Comparison of ENCODE assay signal across 2 cellular contexts in the genomic region with DNA sequence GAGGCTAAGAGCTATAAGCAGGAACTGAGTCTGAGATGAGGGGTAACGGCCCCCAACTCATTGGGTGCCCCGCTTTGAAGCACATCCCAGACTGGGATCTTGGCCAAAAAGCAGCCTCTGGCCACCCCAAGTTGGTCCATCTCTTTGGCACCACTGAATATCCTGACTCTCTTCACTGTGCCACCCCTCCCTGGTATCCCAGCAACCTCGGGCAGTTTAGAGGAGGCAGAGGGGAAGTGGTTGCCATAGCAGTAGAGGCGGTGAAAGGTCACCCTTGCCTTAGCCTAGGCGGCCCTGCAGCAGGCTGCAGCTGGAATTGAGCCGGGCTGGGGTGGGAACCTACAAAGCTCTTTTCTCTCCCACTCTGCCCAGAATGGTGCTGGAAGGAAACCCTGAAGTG.
TF ChIP-seq lines count a peak whose summit lies in the region.

No MANE protein-coding gene starts in this region.

TF ChIP-seq in GM23338, 12 proteins besides CTCF, POLR2A, EP300 and RAD21:
- TF ChIP-seq, protein P1, sequence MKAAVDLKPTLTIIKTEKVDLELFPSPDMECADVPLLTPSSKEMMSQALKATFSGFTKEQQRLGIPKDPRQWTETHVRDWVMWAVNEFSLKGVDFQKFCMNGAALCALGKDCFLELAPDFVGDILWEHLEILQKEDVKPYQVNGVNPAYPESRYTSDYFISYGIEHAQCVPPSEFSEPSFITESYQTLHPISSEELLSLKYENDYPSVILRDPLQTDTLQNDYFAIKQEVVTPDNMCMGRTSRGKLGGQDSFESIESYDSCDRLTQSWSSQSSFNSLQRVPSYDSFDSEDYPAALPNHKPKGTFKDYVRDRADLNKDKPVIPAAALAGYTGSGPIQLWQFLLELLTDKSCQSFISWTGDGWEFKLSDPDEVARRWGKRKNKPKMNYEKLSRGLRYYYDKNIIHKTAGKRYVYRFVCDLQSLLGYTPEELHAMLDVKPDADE (IDR thresholded peaks at IDR 0.05), result no peak
- no peak for TF ChIP-seq ZNF331 (CRISPR knock-in tag; IDR thresholded peaks at IDR 0.05; ENCODE audit: low read depth)

TF ChIP-seq in endothelial cell of umbilical vein, 7 proteins besides CTCF, POLR2A, EP300 and RAD21:
- TF ChIP-seq EZH2 (IDR thresholded peaks at IDR 0.05; ENCODE audit: borderline replicate concordance, low read depth, low read length, severe bottlenecking) (no peak), MYC (IDR thresholded peaks at IDR 0.05; ENCODE audit: low read depth, low read length) (no peak), FOS (IDR thresholded peaks at IDR 0.05; ENCODE audit: borderline replicate concordance, insufficient read depth, low read length) (no peak), GATA2 (IDR thresholded peaks at IDR 0.05; ENCODE audit: insufficient read depth, insufficient read length, low read depth, low read length) (no peak), JUN (IDR thresholded peaks at IDR 0.05; ENCODE audit: borderline replicate concordance, insufficient read depth, insufficient read length, low read depth) (no peak), POLR2AphosphoS5 (IDR thresholded peaks at IDR 0.05; ENCODE audit: insufficient read depth, low read depth, low read length) (no peak)
- TF ChIP-seq, protein P2, sequence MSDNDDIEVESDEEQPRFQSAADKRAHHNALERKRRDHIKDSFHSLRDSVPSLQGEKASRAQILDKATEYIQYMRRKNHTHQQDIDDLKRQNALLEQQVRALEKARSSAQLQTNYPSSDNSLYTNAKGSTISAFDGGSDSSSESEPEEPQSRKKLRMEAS (IDR thresholded peaks at IDR 0.05; ENCODE audit: insufficient read depth, insufficient read length), result no peak
